26 cellular contexts compared by ENCODE assay signal in genomic region chr1:42012852-42013251, GRCh38.
"Had no signal": no experiment of that assay in that cellular context is flagged by ENCODE, and none has a peak within 500 bp of the region (broad histone marks: within the 10 kb centered on the region; RNA-seq: fewer than 3 reads in every experiment).

No MANE protein-coding gene starts in this region.

- H3K27ac Mint-ChIP-seq: nephron progenitor cell; stimulated activated memory B cell treated with anti-CD40 and anti-IgM and Interleukin-4, amounts not matched to agents 10 μg/mL and 1 μg/mL and 100 μg/mL, for 72 hours had no signal

- H3K36me3 ChIP-seq: esophagus squamous epithelium, lower lobe of right lung, sigmoid colon, spleen, tibial artery, upper lobe of left lung, uterus had no signal

- H3K27ac ChIP-seq: coronary artery, esophagus squamous epithelium, lower lobe of right lung, psoas muscle, sigmoid colon, testis, tibial artery, uterus had no signal

- DNase-seq: dermis blood vessel endothelial cell; effector memory CD4-positive, alpha-beta T cell; erythroblast; esophagus squamous epithelium; hypothalamus; immature natural killer cell; islet precursor cell; kidney glomerular epithelial cell; left ventricle myocardium superior; lower lobe of right lung; nephron progenitor cell; nucleus accumbens; psoas muscle; right cardiac atrium; sigmoid colon; spleen; stimulated activated CD4-positive, alpha-beta T cell treated with anti-CD3 and anti-CD28 coated beads, Interleukin-4, amount 100 ng/mL, for 4 hours; stimulated activated naive CD8-positive, alpha-beta T cell treated with anti-CD3 and anti-CD28 coated beads, Interleukin-15, Interleukin-2, amounts not matched to agents 100 U/mL and 50 U/mL, for 24 hours; substantia nigra; testis; tibial artery; upper lobe of left lung; uterus had no signal

- H3K27me3 ChIP-seq: esophagus squamous epithelium, sigmoid colon, spleen, testis, tibial artery, upper lobe of left lung, uterus had no signal

- FAIRE-seq: frontal cortex had no signal

- H3K9me3 ChIP-seq: esophagus squamous epithelium, lower lobe of right lung, sigmoid colon, testis, tibial artery, upper lobe of left lung, uterus had no signal

- H3K36me3 Mint-ChIP-seq: stimulated activated memory B cell treated with anti-CD40 and anti-IgM and Interleukin-4, amounts not matched to agents 10 μg/mL and 1 μg/mL and 100 μg/mL, for 72 hours had no signal

- H3K9me3 Mint-ChIP-seq: immature natural killer cell; nephron progenitor cell; stimulated activated memory B cell treated with anti-CD40 and anti-IgM and Interleukin-4, amounts not matched to agents 10 μg/mL and 1 μg/mL and 100 μg/mL, for 72 hours had no signal

- H3K4me1 Mint-ChIP-seq: nephron progenitor cell had no signal

- H3K4me1 ChIP-seq: psoas muscle, sigmoid colon, testis, tibial artery, uterus had no signal

- H3K4me3 ChIP-seq: coronary artery, esophagus squamous epithelium, lower lobe of right lung, psoas muscle, sigmoid colon, spleen, testis, tibial artery, upper lobe of left lung, uterus had no signal

- H3K4me3 Mint-ChIP-seq: nephron progenitor cell; stimulated activated memory B cell treated with anti-CD40 and anti-IgM and Interleukin-4, amounts not matched to agents 10 μg/mL and 1 μg/mL and 100 μg/mL, for 72 hours had no signal
